1 cellular context compared by ENCODE assay signal in the genomic region with DNA sequence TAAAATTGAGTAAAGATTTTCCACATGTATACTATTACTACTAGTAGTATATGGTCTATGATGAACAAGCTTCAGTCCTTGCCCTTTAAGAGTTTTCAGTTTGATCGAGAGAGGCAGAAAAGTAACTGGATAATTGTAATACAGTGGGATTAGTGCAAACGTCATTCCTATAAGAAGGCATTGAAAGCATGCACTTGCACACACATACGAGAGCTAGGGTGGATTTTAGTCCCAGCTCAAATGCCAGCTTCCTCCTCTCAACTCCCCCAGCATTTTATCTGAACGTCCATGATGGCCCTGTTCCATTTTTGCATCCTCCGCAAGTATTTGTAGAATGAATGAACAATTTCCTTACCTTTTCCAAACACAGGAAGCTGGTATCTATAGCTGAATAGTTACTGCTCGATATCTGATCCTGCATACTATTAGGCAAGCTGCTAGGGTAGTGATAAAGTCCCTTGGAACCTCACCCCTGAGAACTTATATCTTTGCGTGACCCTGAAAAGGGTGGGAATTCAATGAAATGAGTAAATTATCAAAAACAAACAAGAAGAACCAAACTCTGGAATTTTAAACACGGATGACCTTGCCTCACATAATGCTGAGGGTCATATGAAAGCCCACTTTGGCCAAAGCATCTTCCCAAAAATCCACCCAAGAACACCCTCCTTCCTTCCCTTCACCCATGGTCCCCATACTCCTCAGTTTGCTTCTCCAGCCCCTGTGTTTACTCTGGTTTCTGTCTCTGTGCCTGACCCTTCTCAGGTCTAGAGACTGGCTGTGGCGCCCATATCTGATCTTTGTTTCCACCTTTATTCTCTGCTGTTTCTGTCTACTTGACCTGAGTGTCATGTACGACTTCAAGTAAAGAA.
A peak's percentile ranks its signal among the peaks of the same experiment; 100 is the strongest.
TF ChIP-seq lines count a peak whose summit lies in the region.

No MANE protein-coding gene starts in this region.

TF ChIP-seq in K562, 482 proteins besides CTCF, POLR2A, EP300 and RAD21 (continued from another document and continues in another):
- TF ChIP-seq, protein P1, sequence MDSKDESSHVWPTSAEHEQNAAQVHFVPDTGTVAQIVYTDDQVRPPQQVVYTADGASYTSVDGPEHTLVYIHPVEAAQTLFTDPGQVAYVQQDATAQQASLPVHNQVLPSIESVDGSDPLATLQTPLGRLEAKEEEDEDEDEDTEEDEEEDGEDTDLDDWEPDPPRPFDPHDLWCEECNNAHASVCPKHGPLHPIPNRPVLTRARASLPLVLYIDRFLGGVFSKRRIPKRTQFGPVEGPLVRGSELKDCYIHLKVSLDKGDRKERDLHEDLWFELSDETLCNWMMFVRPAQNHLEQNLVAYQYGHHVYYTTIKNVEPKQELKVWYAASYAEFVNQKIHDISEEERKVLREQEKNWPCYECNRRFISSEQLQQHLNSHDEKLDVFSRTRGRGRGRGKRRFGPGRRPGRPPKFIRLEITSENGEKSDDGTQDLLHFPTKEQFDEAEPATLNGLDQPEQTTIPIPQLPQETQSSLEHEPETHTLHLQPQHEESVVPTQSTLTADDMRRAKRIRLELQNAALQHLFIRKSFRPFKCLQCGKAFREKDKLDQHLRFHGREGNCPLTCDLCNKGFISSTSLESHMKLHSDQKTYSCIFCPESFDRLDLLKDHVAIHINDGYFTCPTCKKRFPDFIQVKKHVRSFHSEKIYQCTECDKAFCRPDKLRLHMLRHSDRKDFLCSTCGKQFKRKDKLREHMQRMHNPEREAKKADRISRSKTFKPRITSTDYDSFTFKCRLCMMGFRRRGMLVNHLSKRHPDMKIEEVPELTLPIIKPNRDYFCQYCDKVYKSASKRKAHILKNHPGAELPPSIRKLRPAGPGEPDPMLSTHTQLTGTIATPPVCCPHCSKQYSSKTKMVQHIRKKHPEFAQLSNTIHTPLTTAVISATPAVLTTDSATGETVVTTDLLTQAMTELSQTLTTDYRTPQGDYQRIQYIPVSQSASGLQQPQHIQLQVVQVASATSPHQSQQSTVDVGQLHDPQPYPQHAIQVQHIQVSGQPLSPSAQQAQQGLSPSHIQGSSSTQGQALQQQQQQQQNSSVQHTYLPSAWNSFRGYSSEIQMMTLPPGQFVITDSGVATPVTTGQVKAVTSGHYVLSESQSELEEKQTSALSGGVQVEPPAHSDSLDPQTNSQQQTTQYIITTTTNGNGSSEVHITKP (IDR thresholded peaks at IDR 0.05; ENCODE audit: partially characterized antibody) = peak; percentile 46
- TF ChIP-seq MYNN (IDR thresholded peaks at IDR 0.05) (no peak), MYNN (CRISPR knock-in tag; IDR thresholded peaks at IDR 0.05) (no peak), RFX1 (IDR thresholded peaks at IDR 0.05) (no peak), NR1H2 (CRISPR knock-in tag; IDR thresholded peaks at IDR 0.05) (no peak), FOS (IDR thresholded peaks at IDR 0.05; ENCODE audit: extremely low read depth, insufficient read length) (no peak), HDAC1 (IDR thresholded peaks at IDR 0.05) (no peak), MTF1 (CRISPR knock-in tag; IDR thresholded peaks at IDR 0.05; ENCODE audit: borderline replicate concordance) (no peak), MTA3 (IDR thresholded peaks at IDR 0.05; ENCODE audit: borderline replicate concordance) (no peak), DDX20 (tag; IDR thresholded peaks at IDR 0.05; ENCODE audit: low read depth) (no peak), ZKSCAN8 (CRISPR knock-in tag; IDR thresholded peaks at IDR 0.05) (no peak), BRD4 (IDR thresholded peaks at IDR 0.05) (no peak)
- TF ChIP-seq, protein P2, sequence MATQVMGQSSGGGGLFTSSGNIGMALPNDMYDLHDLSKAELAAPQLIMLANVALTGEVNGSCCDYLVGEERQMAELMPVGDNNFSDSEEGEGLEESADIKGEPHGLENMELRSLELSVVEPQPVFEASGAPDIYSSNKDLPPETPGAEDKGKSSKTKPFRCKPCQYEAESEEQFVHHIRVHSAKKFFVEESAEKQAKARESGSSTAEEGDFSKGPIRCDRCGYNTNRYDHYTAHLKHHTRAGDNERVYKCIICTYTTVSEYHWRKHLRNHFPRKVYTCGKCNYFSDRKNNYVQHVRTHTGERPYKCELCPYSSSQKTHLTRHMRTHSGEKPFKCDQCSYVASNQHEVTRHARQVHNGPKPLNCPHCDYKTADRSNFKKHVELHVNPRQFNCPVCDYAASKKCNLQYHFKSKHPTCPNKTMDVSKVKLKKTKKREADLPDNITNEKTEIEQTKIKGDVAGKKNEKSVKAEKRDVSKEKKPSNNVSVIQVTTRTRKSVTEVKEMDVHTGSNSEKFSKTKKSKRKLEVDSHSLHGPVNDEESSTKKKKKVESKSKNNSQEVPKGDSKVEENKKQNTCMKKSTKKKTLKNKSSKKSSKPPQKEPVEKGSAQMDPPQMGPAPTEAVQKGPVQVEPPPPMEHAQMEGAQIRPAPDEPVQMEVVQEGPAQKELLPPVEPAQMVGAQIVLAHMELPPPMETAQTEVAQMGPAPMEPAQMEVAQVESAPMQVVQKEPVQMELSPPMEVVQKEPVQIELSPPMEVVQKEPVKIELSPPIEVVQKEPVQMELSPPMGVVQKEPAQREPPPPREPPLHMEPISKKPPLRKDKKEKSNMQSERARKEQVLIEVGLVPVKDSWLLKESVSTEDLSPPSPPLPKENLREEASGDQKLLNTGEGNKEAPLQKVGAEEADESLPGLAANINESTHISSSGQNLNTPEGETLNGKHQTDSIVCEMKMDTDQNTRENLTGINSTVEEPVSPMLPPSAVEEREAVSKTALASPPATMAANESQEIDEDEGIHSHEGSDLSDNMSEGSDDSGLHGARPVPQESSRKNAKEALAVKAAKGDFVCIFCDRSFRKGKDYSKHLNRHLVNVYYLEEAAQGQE (CRISPR knock-in tag; IDR thresholded peaks at IDR 0.05; ENCODE audit: low read depth) = no peak
- TF ChIP-seq, protein P3, sequence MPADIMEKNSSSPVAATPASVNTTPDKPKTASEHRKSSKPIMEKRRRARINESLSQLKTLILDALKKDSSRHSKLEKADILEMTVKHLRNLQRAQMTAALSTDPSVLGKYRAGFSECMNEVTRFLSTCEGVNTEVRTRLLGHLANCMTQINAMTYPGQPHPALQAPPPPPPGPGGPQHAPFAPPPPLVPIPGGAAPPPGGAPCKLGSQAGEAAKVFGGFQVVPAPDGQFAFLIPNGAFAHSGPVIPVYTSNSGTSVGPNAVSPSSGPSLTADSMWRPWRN (IDR thresholded peaks at IDR 0.05; ENCODE audit: low read depth) = no peak
- TF ChIP-seq, protein P4, sequence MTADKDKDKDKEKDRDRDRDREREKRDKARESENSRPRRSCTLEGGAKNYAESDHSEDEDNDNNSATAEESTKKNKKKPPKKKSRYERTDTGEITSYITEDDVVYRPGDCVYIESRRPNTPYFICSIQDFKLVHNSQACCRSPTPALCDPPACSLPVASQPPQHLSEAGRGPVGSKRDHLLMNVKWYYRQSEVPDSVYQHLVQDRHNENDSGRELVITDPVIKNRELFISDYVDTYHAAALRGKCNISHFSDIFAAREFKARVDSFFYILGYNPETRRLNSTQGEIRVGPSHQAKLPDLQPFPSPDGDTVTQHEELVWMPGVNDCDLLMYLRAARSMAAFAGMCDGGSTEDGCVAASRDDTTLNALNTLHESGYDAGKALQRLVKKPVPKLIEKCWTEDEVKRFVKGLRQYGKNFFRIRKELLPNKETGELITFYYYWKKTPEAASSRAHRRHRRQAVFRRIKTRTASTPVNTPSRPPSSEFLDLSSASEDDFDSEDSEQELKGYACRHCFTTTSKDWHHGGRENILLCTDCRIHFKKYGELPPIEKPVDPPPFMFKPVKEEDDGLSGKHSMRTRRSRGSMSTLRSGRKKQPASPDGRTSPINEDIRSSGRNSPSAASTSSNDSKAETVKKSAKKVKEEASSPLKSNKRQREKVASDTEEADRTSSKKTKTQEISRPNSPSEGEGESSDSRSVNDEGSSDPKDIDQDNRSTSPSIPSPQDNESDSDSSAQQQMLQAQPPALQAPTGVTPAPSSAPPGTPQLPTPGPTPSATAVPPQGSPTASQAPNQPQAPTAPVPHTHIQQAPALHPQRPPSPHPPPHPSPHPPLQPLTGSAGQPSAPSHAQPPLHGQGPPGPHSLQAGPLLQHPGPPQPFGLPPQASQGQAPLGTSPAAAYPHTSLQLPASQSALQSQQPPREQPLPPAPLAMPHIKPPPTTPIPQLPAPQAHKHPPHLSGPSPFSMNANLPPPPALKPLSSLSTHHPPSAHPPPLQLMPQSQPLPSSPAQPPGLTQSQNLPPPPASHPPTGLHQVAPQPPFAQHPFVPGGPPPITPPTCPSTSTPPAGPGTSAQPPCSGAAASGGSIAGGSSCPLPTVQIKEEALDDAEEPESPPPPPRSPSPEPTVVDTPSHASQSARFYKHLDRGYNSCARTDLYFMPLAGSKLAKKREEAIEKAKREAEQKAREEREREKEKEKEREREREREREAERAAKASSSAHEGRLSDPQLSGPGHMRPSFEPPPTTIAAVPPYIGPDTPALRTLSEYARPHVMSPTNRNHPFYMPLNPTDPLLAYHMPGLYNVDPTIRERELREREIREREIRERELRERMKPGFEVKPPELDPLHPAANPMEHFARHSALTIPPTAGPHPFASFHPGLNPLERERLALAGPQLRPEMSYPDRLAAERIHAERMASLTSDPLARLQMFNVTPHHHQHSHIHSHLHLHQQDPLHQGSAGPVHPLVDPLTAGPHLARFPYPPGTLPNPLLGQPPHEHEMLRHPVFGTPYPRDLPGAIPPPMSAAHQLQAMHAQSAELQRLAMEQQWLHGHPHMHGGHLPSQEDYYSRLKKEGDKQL (CRISPR knock-in tag; IDR thresholded peaks at IDR 0.05; ENCODE audit: borderline replicate concordance) = no peak
- TF ChIP-seq, protein P5, sequence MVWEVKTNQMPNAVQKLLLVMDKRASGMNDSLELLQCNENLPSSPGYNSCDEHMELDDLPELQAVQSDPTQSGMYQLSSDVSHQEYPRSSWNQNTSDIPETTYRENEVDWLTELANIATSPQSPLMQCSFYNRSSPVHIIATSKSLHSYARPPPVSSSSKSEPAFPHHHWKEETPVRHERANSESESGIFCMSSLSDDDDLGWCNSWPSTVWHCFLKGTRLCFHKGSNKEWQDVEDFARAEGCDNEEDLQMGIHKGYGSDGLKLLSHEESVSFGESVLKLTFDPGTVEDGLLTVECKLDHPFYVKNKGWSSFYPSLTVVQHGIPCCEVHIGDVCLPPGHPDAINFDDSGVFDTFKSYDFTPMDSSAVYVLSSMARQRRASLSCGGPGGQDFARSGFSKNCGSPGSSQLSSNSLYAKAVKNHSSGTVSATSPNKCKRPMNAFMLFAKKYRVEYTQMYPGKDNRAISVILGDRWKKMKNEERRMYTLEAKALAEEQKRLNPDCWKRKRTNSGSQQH (CRISPR knock-in tag; IDR thresholded peaks at IDR 0.05) = no peak
- TF ChIP-seq, protein P6, sequence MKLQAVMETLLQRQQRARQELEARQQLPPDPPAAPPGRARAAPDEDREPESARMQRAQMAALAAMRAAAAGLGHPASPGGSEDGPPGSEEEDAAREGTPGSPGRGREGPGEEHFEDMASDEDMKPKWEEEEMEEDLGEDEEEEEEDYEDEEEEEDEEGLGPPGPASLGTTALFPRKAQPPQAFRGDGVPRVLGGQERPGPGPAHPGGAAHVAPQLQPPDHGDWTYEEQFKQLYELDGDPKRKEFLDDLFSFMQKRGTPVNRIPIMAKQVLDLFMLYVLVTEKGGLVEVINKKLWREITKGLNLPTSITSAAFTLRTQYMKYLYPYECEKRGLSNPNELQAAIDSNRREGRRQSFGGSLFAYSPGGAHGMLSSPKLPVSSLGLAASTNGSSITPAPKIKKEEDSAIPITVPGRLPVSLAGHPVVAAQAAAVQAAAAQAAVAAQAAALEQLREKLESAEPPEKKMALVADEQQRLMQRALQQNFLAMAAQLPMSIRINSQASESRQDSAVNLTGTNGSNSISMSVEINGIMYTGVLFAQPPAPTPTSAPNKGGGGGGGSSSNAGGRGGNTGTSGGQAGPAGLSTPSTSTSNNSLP (IDR thresholded peaks at IDR 0.05; ENCODE audit: borderline replicate concordance, low read depth, low read length) = no peak
- TF ChIP-seq, protein P7, sequence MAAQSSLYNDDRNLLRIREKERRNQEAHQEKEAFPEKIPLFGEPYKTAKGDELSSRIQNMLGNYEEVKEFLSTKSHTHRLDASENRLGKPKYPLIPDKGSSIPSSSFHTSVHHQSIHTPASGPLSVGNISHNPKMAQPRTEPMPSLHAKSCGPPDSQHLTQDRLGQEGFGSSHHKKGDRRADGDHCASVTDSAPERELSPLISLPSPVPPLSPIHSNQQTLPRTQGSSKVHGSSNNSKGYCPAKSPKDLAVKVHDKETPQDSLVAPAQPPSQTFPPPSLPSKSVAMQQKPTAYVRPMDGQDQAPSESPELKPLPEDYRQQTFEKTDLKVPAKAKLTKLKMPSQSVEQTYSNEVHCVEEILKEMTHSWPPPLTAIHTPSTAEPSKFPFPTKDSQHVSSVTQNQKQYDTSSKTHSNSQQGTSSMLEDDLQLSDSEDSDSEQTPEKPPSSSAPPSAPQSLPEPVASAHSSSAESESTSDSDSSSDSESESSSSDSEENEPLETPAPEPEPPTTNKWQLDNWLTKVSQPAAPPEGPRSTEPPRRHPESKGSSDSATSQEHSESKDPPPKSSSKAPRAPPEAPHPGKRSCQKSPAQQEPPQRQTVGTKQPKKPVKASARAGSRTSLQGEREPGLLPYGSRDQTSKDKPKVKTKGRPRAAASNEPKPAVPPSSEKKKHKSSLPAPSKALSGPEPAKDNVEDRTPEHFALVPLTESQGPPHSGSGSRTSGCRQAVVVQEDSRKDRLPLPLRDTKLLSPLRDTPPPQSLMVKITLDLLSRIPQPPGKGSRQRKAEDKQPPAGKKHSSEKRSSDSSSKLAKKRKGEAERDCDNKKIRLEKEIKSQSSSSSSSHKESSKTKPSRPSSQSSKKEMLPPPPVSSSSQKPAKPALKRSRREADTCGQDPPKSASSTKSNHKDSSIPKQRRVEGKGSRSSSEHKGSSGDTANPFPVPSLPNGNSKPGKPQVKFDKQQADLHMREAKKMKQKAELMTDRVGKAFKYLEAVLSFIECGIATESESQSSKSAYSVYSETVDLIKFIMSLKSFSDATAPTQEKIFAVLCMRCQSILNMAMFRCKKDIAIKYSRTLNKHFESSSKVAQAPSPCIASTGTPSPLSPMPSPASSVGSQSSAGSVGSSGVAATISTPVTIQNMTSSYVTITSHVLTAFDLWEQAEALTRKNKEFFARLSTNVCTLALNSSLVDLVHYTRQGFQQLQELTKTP (IDR thresholded peaks at IDR 0.05; ENCODE audit: low read depth in 1 of 2, partially characterized antibody in 2 of 2) = no peak
- TF ChIP-seq, protein P8, sequence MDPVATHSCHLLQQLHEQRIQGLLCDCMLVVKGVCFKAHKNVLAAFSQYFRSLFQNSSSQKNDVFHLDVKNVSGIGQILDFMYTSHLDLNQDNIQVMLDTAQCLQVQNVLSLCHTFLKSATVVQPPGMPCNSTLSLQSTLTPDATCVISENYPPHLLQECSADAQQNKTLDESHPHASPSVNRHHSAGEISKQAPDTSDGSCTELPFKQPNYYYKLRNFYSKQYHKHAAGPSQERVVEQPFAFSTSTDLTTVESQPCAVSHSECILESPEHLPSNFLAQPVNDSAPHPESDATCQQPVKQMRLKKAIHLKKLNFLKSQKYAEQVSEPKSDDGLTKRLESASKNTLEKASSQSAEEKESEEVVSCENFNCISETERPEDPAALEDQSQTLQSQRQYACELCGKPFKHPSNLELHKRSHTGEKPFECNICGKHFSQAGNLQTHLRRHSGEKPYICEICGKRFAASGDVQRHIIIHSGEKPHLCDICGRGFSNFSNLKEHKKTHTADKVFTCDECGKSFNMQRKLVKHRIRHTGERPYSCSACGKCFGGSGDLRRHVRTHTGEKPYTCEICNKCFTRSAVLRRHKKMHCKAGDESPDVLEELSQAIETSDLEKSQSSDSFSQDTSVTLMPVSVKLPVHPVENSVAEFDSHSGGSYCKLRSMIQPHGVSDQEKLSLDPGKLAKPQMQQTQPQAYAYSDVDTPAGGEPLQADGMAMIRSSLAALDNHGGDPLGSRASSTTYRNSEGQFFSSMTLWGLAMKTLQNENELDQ (CRISPR knock-in tag; IDR thresholded peaks at IDR 0.05; ENCODE audit: borderline replicate concordance) = no peak
- TF ChIP-seq, protein P9, sequence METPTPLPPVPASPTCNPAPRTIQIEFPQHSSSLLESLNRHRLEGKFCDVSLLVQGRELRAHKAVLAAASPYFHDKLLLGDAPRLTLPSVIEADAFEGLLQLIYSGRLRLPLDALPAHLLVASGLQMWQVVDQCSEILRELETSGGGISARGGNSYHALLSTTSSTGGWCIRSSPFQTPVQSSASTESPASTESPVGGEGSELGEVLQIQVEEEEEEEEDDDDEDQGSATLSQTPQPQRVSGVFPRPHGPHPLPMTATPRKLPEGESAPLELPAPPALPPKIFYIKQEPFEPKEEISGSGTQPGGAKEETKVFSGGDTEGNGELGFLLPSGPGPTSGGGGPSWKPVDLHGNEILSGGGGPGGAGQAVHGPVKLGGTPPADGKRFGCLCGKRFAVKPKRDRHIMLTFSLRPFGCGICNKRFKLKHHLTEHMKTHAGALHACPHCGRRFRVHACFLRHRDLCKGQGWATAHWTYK (CRISPR knock-in tag; IDR thresholded peaks at IDR 0.05) = no peak
